In the genomic region with DNA sequence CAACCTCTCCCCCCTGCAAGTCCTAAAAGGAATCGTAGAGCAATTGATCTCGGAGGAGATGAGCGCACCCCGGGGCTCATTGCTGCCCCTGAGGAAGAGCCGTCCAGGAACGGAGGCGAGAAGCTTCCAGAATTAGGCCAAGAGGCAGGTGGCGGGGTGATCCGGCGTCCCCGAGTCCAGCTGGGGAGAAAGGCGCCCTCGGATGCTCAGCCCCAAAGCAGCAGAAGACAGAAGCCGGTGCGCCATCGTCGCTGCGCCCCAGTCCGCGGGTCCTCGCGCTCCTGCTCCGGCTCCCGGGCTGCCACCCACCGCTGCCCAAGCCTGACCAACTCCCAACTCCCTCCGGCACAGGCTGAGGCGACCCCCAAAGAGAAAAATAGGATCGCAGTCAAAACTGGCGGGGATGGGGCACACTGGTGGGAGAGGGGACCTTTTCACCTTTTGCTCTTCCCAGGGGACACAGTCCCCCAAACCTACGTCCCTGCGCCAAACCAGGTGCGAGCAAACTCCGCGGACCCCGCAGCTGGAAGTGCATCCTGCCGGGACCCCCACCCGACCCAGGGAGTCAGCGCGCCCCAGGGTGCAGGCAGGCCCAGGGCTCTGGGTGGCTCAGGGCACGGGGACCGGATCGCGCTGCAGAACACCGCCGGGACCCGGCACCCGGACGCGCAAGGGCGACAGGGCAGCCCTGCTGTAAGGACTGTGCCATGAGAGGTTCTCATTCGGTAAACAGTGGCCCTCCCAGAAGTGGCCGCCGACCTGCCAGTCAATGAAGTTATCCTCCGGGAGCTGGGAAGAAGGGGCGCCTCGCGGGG, we compare ENCODE assay signal across 12 cellular contexts. TPM values are rescaled to one million over a fixed set of nuclear protein-coding genes. Genes with fewer than 3 reads are reported as not detected.
DNase-seq lines count a peak whose midpoint lies in the region; ATAC-seq and TF ChIP-seq lines count a peak whose summit lies in the region.
"Had no signal": no experiment of that assay in that cellular context is flagged by ENCODE, and none has a peak within 500 bp of the region (broad histone marks: within the 10 kb centered on the region; RNA-seq: fewer than 3 reads in every experiment).

No MANE protein-coding gene starts in this region.

- TF ChIP-seq POLR2A in esophagus muscularis mucosa (IDR thresholded peaks at IDR 0.05; ENCODE audit: low read depth) = no peak

- TF ChIP-seq CTCF in esophagus muscularis mucosa (IDR thresholded peaks at IDR 0.05) (no peak), neural cell (IDR thresholded peaks at IDR 0.05; ENCODE audit: poor library complexity, severe bottlenecking) (no peak)

- peaks cover 8 to 71% (median 62%) of the 10 kb centered on the region in 4 donors for H3K4me1 ChIP-seq in esophagus muscularis mucosa

- no peaks in the 10 kb centered on the region for H3F3A ChIP-seq in neural cell (ENCODE audit: insufficient read depth, low read length, poor library complexity, severe bottlenecking)

- intact Hi-C loops in Right ventricle myocardium inferior (cut with DNase I) (loop anchor here (5.0 to 10.0 kb wide), 2 partner anchors 704 to 1608 kb away; no protein-coding TSS in a partner anchor), cardiac septum (cut with DNase I) (loop anchor here (10.0 kb wide), 1 partner anchor 898 kb away; no protein-coding TSS in a partner anchor), esophagus muscularis mucosa (cut with DNase I) (loop anchor here (5.0 to 10.0 kb wide), 3 partner anchors 784 to 1048 kb away; no protein-coding TSS in a partner anchor)

- peak overlapping the region; percentile 73 for H3K4me2 ChIP-seq in neural cell (ENCODE audit: low read length)
- H3K4me2 ChIP-seq: BLaER1 treated with 17β-estradiol and CSF1 and Interleukin-3, amounts not matched to agents 10 nM and 100 nM had no signal

- ATAC-seq in Right ventricle myocardium inferior (no peak), HG03378 (IDR thresholded peaks at IDR 0.05; ENCODE audit: unreplicated experiment) (no peak), GM19463 (IDR thresholded peaks at IDR 0.05; ENCODE audit: unreplicated experiment) (no peak)

- H4K20me1 ChIP-seq in neural cell (ENCODE audit: insufficient read depth) = no peaks in the 10 kb centered on the region

- peak; percentile 37 for DNase-seq in Right ventricle myocardium inferior (ENCODE audit: missing footprints)
- no peak for DNase-seq in cardiac septum (ENCODE audit: low spot score)
- DNase-seq in esophagus muscularis mucosa (ENCODE audit: extremely low spot score) = no peak
- DNase-seq in A172 (ENCODE audit: low spot score) = no peak
- DNase-seq in mesenteric fat pad (ENCODE audit: low spot score) = no peak
- DNase-seq: activated naive CD8-positive, alpha-beta T cell treated with anti-CD3 and anti-CD28 coated beads for 36 hours; HCEC 1CT; stimulated activated CD4-positive, alpha-beta T cell treated with anti-CD3 and anti-CD28 coated beads, Interleukin-12 subunit alpha, Interleukin-12 subunit beta, amount 100 ng/mL, for 4 hours had no signal

- 19% methylated on average over 41 of the region's 57 CpGs for WGBS in esophagus muscularis mucosa

- H3K27me3 ChIP-seq in esophagus muscularis mucosa (peaks cover 0 to 13% (median 0%) of the 10 kb centered on the region in 4 donors), neural cell (ENCODE audit: insufficient read depth, low read depth, low read length) (peaks cover 58% of the 10 kb centered on the region)

- H3K9ac ChIP-seq in neural cell (ENCODE audit: low read length) = peak overlapping the region; percentile 44
- H3K9ac ChIP-seq: BLaER1 treated with 17β-estradiol and CSF1 and Interleukin-3, amounts not matched to agents 10 nM and 100 nM had no signal

- H3K4me3 ChIP-seq in esophagus muscularis mucosa (peak overlapping the region; percentile 53 to 67 (median 60)), neural cell (ENCODE audit: low read length) (peak overlapping the region; percentile 67)
- H3K4me3 ChIP-seq: BLaER1 treated with 17β-estradiol and CSF1 and Interleukin-3, amounts not matched to agents 10 nM and 100 nM had no signal

- H3K27ac ChIP-seq in esophagus muscularis mucosa (replicated peaks in 1 of 4) (peak overlapping the region; percentile 78 to 94 (median 83)), neural cell (ENCODE audit: low read length) (no peak overlapping the region)
- H3K27ac ChIP-seq: BLaER1 treated with 17β-estradiol and CSF1 and Interleukin-3, amounts not matched to agents 10 nM and 100 nM had no signal

- no peak for TF ChIP-seq RAD21 in neural cell (conservative IDR thresholded peaks at IDR 0.05)

- H3K36me3 ChIP-seq in esophagus muscularis mucosa (no peaks in the 10 kb centered on the region), neural cell (ENCODE audit: insufficient read depth, low read length) (no peaks in the 10 kb centered on the region)
- H3K36me3 ChIP-seq: BLaER1 treated with 17β-estradiol and CSF1 and Interleukin-3, amounts not matched to agents 10 nM and 100 nM had no signal

- no peak for TF ChIP-seq EP300 in esophagus muscularis mucosa (IDR thresholded peaks at IDR 0.05)
- no peak for TF ChIP-seq EP300 in neural cell (conservative IDR thresholded peaks at IDR 0.05; ENCODE audit: poor library complexity, severe bottlenecking)

- no peak overlapping the region for H2AFZ ChIP-seq in neural cell (ENCODE audit: low read depth, low read length)

- H3K9me2 ChIP-seq in neural cell (ENCODE audit: insufficient read depth, low read length) = no peaks in the 10 kb centered on the region

- H3K79me2 ChIP-seq in neural cell (replicated peaks; ENCODE audit: insufficient read depth, low read length) = no peaks in the 10 kb centered on the region

- no peaks in the 10 kb centered on the region for H3K9me3 ChIP-seq in esophagus muscularis mucosa
- H3K9me3 ChIP-seq in neural cell (ENCODE audit: low read length) = no peaks in the 10 kb centered on the region

TF ChIP-seq in neural cell, 6 proteins besides CTCF, POLR2A, EP300 and RAD21:
- TF ChIP-seq POLR2AphosphoS5 (IDR thresholded peaks at IDR 0.05) (peak; percentile 11), EZH2 (IDR thresholded peaks at IDR 0.05; ENCODE audit: borderline replicate concordance, insufficient read depth, low read length, poor library complexity, severe bottlenecking) (no peak)
TF ChIP-seq in neural cell: peak in this region for 1.

RNA-seq across cellular contexts. Expression of gene MEIS1, which starts 8.5 kb away (rescaled TPM):
- total RNA-seq in Right ventricle myocardium inferior = 40.1 TPM
- 24.7 TPM for total RNA-seq in cardiac septum
- 100 to 1,000 TPM in 3 of 4 donors, 10 to 100 TPM in 1; 89.8 to 166 (median 132) TPM for total RNA-seq in esophagus muscularis mucosa
- 40.5 and 46.5 TPM in 2 replicates for polyA plus RNA-seq in neural cell
- 87.2 and 89.4 TPM in 2 replicates for polyA minus RNA-seq in neural cell
- 29.0 and 30.1 TPM in 2 replicates for total RNA-seq in A172 (2014; rRNA removed; shearing (Covaris generic))
- 31.7 TPM for total RNA-seq in mesenteric fat pad
- total RNA-seq: activated naive CD8-positive, alpha-beta T cell treated with anti-CD3 and anti-CD28 coated beads for 36 hours had no signal
